17 cellular contexts compared by ENCODE assay signal in genomic region chr12:45852508-45852907, GRCh38.
DNase-seq lines count a peak whose midpoint lies in the region; ATAC-seq and TF ChIP-seq lines count a peak whose summit lies in the region.
"Had no signal": no experiment of that assay in that cellular context is flagged by ENCODE, and none has a peak within 500 bp of the region (broad histone marks: within the 10 kb centered on the region; RNA-seq: fewer than 3 reads in every experiment).

No MANE protein-coding gene starts in this region.

- ATAC-seq in left cardiac atrium (peak; percentile 54 to 73), HG02678 (IDR thresholded peaks at IDR 0.05; ENCODE audit: unreplicated experiment) (no peak)
- no peak for ATAC-seq in naive thymus-derived CD8-positive, alpha-beta T cell
- ATAC-seq: A549; CD8-positive, alpha-beta T cell had no signal

- H3K27me3 Mint-ChIP-seq in progenitor cell of endocrine pancreas: no peaks in the 10 kb centered on the region
- H3K27me3 Mint-ChIP-seq in naive thymus-derived CD8-positive, alpha-beta T cell: no peaks in the 10 kb centered on the region
- H3K27me3 Mint-ChIP-seq in activated naive CD4-positive, alpha-beta T cell treated with anti-CD3 and anti-CD28 coated beads for 36 hours (ENCODE audit: low read depth): no peaks in the 10 kb centered on the region

- no peaks in the 10 kb centered on the region for H3K4me1 Mint-ChIP-seq in progenitor cell of endocrine pancreas (ENCODE audit: low read depth)
- H3K4me1 Mint-ChIP-seq in naive thymus-derived CD8-positive, alpha-beta T cell: peaks cover 0 to 3% (median under 1%) of the 10 kb centered on the region in 4 donors
- H3K4me1 Mint-ChIP-seq in activated naive CD4-positive, alpha-beta T cell treated with anti-CD3 and anti-CD28 coated beads for 36 hours (ENCODE audit: low read depth): no peaks in the 10 kb centered on the region
- H3K4me1 Mint-ChIP-seq: CD14-positive monocyte had no signal

- POLR2A ChIA-PET in naive thymus-derived CD8-positive, alpha-beta T cell (lab: Charles Lee): no interaction called here

- no peak overlapping the region for H3K4me3 Mint-ChIP-seq in progenitor cell of endocrine pancreas (ENCODE audit: low read depth)
- no peak overlapping the region for H3K4me3 Mint-ChIP-seq in naive thymus-derived CD8-positive, alpha-beta T cell
- no peak overlapping the region for H3K4me3 Mint-ChIP-seq in activated naive CD4-positive, alpha-beta T cell treated with anti-CD3 and anti-CD28 coated beads for 36 hours
- H3K4me3 Mint-ChIP-seq: CD14-positive monocyte; CD8-positive, alpha-beta T cell; HFFc6 had no signal

- H3K27ac Mint-ChIP-seq in progenitor cell of endocrine pancreas: peak overlapping the region; percentile 14
- peak overlapping the region in 1 of 10 donors; percentile 33 for H3K27ac Mint-ChIP-seq in naive thymus-derived CD8-positive, alpha-beta T cell
- no peak overlapping the region for H3K27ac Mint-ChIP-seq in activated naive CD4-positive, alpha-beta T cell treated with anti-CD3 and anti-CD28 coated beads for 36 hours
- H3K27ac Mint-ChIP-seq: CD14-positive monocyte; CD8-positive, alpha-beta T cell; HFFc6 had no signal

- CTCF ChIA-PET in activated naive CD4-positive, alpha-beta T cell treated with anti-CD3 and anti-CD28 coated beads for 36 hours (lab: Charles Lee): no interaction called here

- H3K9me3 Mint-ChIP-seq in progenitor cell of endocrine pancreas (ENCODE audit: low read depth): no peaks in the 10 kb centered on the region
- no peaks in the 10 kb centered on the region for H3K9me3 Mint-ChIP-seq in naive thymus-derived CD8-positive, alpha-beta T cell
- no peaks in the 10 kb centered on the region for H3K9me3 Mint-ChIP-seq in activated naive CD4-positive, alpha-beta T cell treated with anti-CD3 and anti-CD28 coated beads for 36 hours
- H3K9me3 Mint-ChIP-seq: CD14-positive monocyte; CD8-positive, alpha-beta T cell; HFFc6 had no signal

- DNase-seq in dermis microvascular lymphatic vessel endothelial cell (ENCODE audit: low read depth in 2 of 2) (peak; percentile 10 to 46), globus pallidus (ENCODE audit: low spot score) (peak; percentile 23), left cardiac atrium (peak; percentile 26), progenitor cell of endocrine pancreas (ENCODE audit: low spot score, unreplicated experiment) (no peak), NCI-H128 (lab: John Stamatoyannopoulos, UW; ENCODE audit: unreplicated experiment) (no peak)
- DNase-seq in naive thymus-derived CD8-positive, alpha-beta T cell: no peak
- DNase-seq in activated naive CD4-positive, alpha-beta T cell treated with anti-CD3 and anti-CD28 coated beads for 36 hours: no peak
- DNase-seq: CD8-positive, alpha-beta T cell; COR-L47; DMS153; GF-D8; HCEC 1CT; HFFc6; IMR-90 had no signal

- intact Hi-C loops in left cardiac atrium (cut with DNase I): no loop called here
- intact Hi-C loops in activated naive CD4-positive, alpha-beta T cell treated with anti-CD3 and anti-CD28 coated beads for 36 hours (cut with micrococcal nuclease): no loop called here

- TF ChIP-seq CTCF in progenitor cell of endocrine pancreas (IDR thresholded peaks at IDR 0.05; ENCODE audit: unreplicated experiment): no peak

- peaks cover 35% of the 10 kb centered on the region for H3K36me3 Mint-ChIP-seq in progenitor cell of endocrine pancreas (ENCODE audit: insufficient read depth)
- peaks cover 27 to 60% (median 49%) of the 10 kb centered on the region in 3 donors for H3K36me3 Mint-ChIP-seq in naive thymus-derived CD8-positive, alpha-beta T cell
- H3K36me3 Mint-ChIP-seq in activated naive CD4-positive, alpha-beta T cell treated with anti-CD3 and anti-CD28 coated beads for 36 hours (ENCODE audit: low read depth): peaks cover 46% of the 10 kb centered on the region

Comparison
In these comparisons a context has a peak if more than half of its experiments do, and no peak if none do; other contexts are left out.
1. DNase-seq: peak in dermis microvascular lymphatic vessel endothelial cell (2 of 2), globus pallidus (single experiment) and left cardiac atrium (single experiment); none in progenitor cell of endocrine pancreas (single experiment), NCI-H128 (single experiment), naive thymus-derived CD8-positive, alpha-beta T cell (0 of 10) and activated naive CD4-positive, alpha-beta T cell treated with anti-CD3 and anti-CD28 coated beads for 36 hours (single experiment).
2. ATAC-seq: peak in left cardiac atrium (2 of 2); none in HG02678 (single experiment) and naive thymus-derived CD8-positive, alpha-beta T cell (0 of 2).